21 cellular contexts compared by ENCODE assay signal in the genomic region with DNA sequence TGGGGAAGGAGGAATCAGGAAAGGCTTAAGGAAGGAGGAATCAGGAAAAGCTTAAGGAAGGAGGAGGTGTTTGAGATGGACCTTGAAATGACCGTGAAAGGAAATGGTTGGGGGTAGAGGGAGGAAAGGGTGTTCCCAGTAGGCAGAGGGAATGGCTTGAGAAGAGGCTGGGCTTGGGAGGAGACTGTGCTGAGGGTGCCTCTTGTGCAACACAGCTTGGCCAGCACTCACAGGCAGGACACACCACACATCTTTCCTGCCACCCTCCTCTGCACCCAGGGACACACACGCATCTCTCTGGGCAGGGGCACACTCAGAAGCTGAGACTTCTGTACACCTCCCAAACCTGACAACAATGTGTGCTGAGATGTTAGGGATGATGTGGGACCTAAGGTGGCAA.
DNase-seq lines count a peak whose midpoint lies in the region; ATAC-seq and TF ChIP-seq lines count a peak whose summit lies in the region.
"Had no signal": no experiment of that assay in that cellular context is flagged by ENCODE, and none has a peak within 500 bp of the region (broad histone marks: within the 10 kb centered on the region; RNA-seq: fewer than 3 reads in every experiment).

No MANE protein-coding gene starts in this region.

- no peak overlapping the region for H2BK5ac ChIP-seq in mesenchymal stem cell (ENCODE audit: low read depth, low read length, poor library complexity, severe bottlenecking)

- H2BK12ac ChIP-seq in mesenchymal stem cell (ENCODE audit: low read length in 2 of 2) = peak overlapping the region in 1 of 2 experiments; percentile 92

- peak overlapping the region; percentile 18 for H2AFZ ChIP-seq in mesenchymal stem cell (ENCODE audit: low read depth, low read length)

- peaks cover 50% of the 10 kb centered on the region for H3K4me1 ChIP-seq in adipocyte (ENCODE audit: control insufficient read depth, insufficient read depth, low read length)
- H3K4me1 ChIP-seq in heart right ventricle = peaks cover 39 to 86% (median 75%) of the 10 kb centered on the region in 9 donors
- H3K4me1 ChIP-seq in mesenchymal stem cell (ENCODE audit: control insufficient read depth, insufficient read depth, low read depth, low read length) = peaks cover 3% of the 10 kb centered on the region
- peaks cover 25 to 61% of the 10 kb centered on the region in 2 donors for H3K4me1 ChIP-seq in thyroid gland

- no peaks in the 10 kb centered on the region for H3K79me1 ChIP-seq in mesenchymal stem cell (replicated peaks; ENCODE audit: low read length, poor library complexity, severe bottlenecking)

- H3K36me3 ChIP-seq in adipocyte (ENCODE audit: control insufficient read depth, insufficient read depth, low read length, severe bottlenecking) = no peaks in the 10 kb centered on the region
- no peaks in the 10 kb centered on the region for H3K36me3 ChIP-seq in heart right ventricle
- H3K36me3 ChIP-seq in mesenchymal stem cell (ENCODE audit: control insufficient read depth in 1 of 2, insufficient read depth in 2 of 2, low read depth in 1 of 2, low read length in 2 of 2) = no peaks in the 10 kb centered on the region
- no peaks in the 10 kb centered on the region for H3K36me3 ChIP-seq in thyroid gland
- H3K36me3 ChIP-seq: cardiac muscle cell, neutrophil, thoracic aorta had no signal

- H3K23ac ChIP-seq in mesenchymal stem cell (ENCODE audit: low read length in 2 of 2) = peak overlapping the region in 1 of 2 experiments; percentile 51

- intact Hi-C loops in heart right ventricle (cut with DNase I) (loop anchor here in 2 of 10 donors (5.0 to 10.0 kb wide), 2 partner anchors 91 to 94 kb away; no protein-coding TSS in a partner anchor), thyroid gland (cut with DNase I) (no loop called here)

- ATAC-seq in heart right ventricle = peak in 3 of 8 donors; percentile 18 to 56 (median 20)

- no peak overlapping the region for H2AK5ac ChIP-seq in mesenchymal stem cell (ENCODE audit: low read length, severe bottlenecking)

- H3K9ac ChIP-seq in adipocyte (ENCODE audit: low read length) (no peak overlapping the region), mesenchymal stem cell (ENCODE audit: low read length) (no peak overlapping the region)

- TF ChIP-seq CTCF in heart right ventricle (IDR thresholded peaks at IDR 0.05) (no peak), thyroid gland (IDR thresholded peaks at IDR 0.05) (no peak)

- WGBS in heart right ventricle, 2 donors = 66 to 71% methylated on average over 2 of the region's 2 CpGs
- 57% methylated on average over 1 of the region's 2 CpGs for WGBS in mesenchymal stem cell
- WGBS in thyroid gland, 2 donors = 42 to 60% methylated on average over 2 of the region's 2 CpGs

- no peak overlapping the region for H4K8ac ChIP-seq in mesenchymal stem cell (ENCODE audit: low read length)

- peak overlapping the region; percentile 1 to 82 for H3K18ac ChIP-seq in mesenchymal stem cell (ENCODE audit: low read depth in 1 of 2, low read length in 2 of 2)

- no peak overlapping the region for H2BK120ac ChIP-seq in mesenchymal stem cell (ENCODE audit: low read depth, low read length)

- H3K27me3 ChIP-seq in adipocyte (replicated peaks; ENCODE audit: control insufficient read depth, insufficient read depth, low read length) (no peaks in the 10 kb centered on the region), heart right ventricle (no peaks in the 10 kb centered on the region), mesenchymal stem cell (ENCODE audit: control insufficient read depth in 1 of 2, insufficient read depth in 1 of 2, low read length in 2 of 2) (peaks cover 0 to 9% of the 10 kb centered on the region in 2 experiments), thyroid gland (no peaks in the 10 kb centered on the region)
- H3K27me3 ChIP-seq: cardiac muscle cell had no signal

- H3K4ac ChIP-seq in mesenchymal stem cell (ENCODE audit: low read depth in 1 of 2, low read length in 2 of 2) = peak overlapping the region in 1 of 2 experiments; percentile 42

- H3K4me3 ChIP-seq in adipocyte (ENCODE audit: low read length) = no peak overlapping the region
- no peak overlapping the region for H3K4me3 ChIP-seq in heart right ventricle
- H3K4me3 ChIP-seq in mesenchymal stem cell (ENCODE audit: insufficient read depth in 1 of 2, low read depth in 1 of 2, low read length in 2 of 2) = no peak overlapping the region
- H3K4me3 ChIP-seq in thyroid gland (replicated peaks in 1 of 3) = no peak overlapping the region
- H3K4me3 ChIP-seq: cardiac muscle cell, thoracic aorta had no signal

- no peak overlapping the region for H4K91ac ChIP-seq in mesenchymal stem cell (ENCODE audit: low read length)

- H3K4me2 ChIP-seq in mesenchymal stem cell (ENCODE audit: low read length, poor library complexity, severe bottlenecking) = no peak overlapping the region

- H3K14ac ChIP-seq in mesenchymal stem cell (ENCODE audit: low read length in 2 of 2) = peak overlapping the region in 1 of 2 experiments; percentile 91

- peak overlapping the region; percentile 34 for H2BK15ac ChIP-seq in mesenchymal stem cell (ENCODE audit: low read depth, poor library complexity, severe bottlenecking)

- H3K27ac ChIP-seq in heart right ventricle (peak overlapping the region; percentile 44 to 93 (median 88)), mesenchymal stem cell (ENCODE audit: low read length, poor library complexity, severe bottlenecking) (no peak overlapping the region), thyroid gland (peak overlapping the region; percentile 9 to 73 (median 45))
- H3K27ac ChIP-seq: cardiac muscle cell, neutrophil, thoracic aorta had no signal

- no peak for TF ChIP-seq POLR2A in thyroid gland (IDR thresholded peaks at IDR 0.05)

- DNase-seq in adipocyte (ENCODE audit: low read depth) = peak; percentile 53
- no peak for DNase-seq in heart right ventricle
- no peak for DNase-seq in mesenchymal stem cell
- DNase-seq in thyroid gland = no peak
- DNase-seq in dedifferentiated amniotic fluid mesenchymal stem cell (ENCODE audit: extremely low spot score) = no peak
- no peak for DNase-seq in NCI-H146 (lab: John Stamatoyannopoulos, UW)
- DNase-seq in iPS-NIHi7 (ENCODE audit: extremely low spot score) = no peak
- no peak for DNase-seq in activated effector memory CD4-positive, alpha-beta T cell treated with Interleukin-2 at 50 U/mL for 16 hours
- DNase-seq: activated CD4-positive, alpha-beta memory T cell treated with anti-CD3 and anti-CD28 coated beads, Interleukin-2, amount 10 ng/mL, durations not matched to agents 7 days and 5 days; activated naive CD4-positive, alpha-beta T cell; amniotic stem cell; CD4-positive, alpha-beta T cell; dermis blood vessel endothelial cell; DMS53; GOT3; NCI-H1105 treated with DMSO at 0.1 percent for 48 hours; NCI-H510A treated with DMSO at 0.1 percent for 48 hours; T-helper 9 cell had no signal

- H3K9me3 ChIP-seq in adipocyte (ENCODE audit: control insufficient read depth, low read length) (peaks cover 9% of the 10 kb centered on the region), heart right ventricle (no peaks in the 10 kb centered on the region), mesenchymal stem cell (ENCODE audit: control insufficient read depth, low read length) (peaks cover 7% of the 10 kb centered on the region), thyroid gland (no peaks in the 10 kb centered on the region)
- H3K9me3 ChIP-seq: neutrophil, thoracic aorta had no signal
